Comparison of ENCODE assay signal across 8 cellular contexts in genomic region chr7:74890158-74891123, GRCh38. TPM values are rescaled to one million over a fixed set of nuclear protein-coding genes. Genes with fewer than 3 reads are reported as not detected.
A peak's percentile ranks its signal among the peaks of the same experiment; 100 is the strongest.
DNase-seq lines count a peak whose midpoint lies in the region; ATAC-seq and TF ChIP-seq lines count a peak whose summit lies in the region.
"Not testable (repeated sequence)": the region's sequence is repeated elsewhere in the genome, so short reads cannot be mapped to it uniquely, and the experiment has no call there.

No MANE protein-coding gene starts in this region.

- peak overlapping the region; percentile 85 for H3K27ac Mint-ChIP-seq in activated naive CD8-positive, alpha-beta T cell treated with anti-CD3 and anti-CD28 coated beads for 36 hours
- not testable (repeated sequence) for H3K27ac Mint-ChIP-seq in glutamatergic neuron (ENCODE audit: unreplicated experiment)
- H3K27ac Mint-ChIP-seq in stimulated activated naive CD8-positive, alpha-beta T cell treated with anti-CD3 and anti-CD28 coated beads, Interleukin-15, amount 100 ng/mL, for 72 hours, result peak overlapping the region; percentile 93 to 96

- not testable (repeated sequence) for H3K36me3 ChIP-seq in osteoblast (ENCODE audit: insufficient read depth, low read length)

- not testable (repeated sequence) for H3K9me3 ChIP-seq in osteoblast (ENCODE audit: low read depth, low read length)

- not testable (repeated sequence) for H3K36me3 Mint-ChIP-seq in activated naive CD8-positive, alpha-beta T cell treated with anti-CD3 and anti-CD28 coated beads for 36 hours; glutamatergic neuron (ENCODE audit: unreplicated experiment)

- H3K4me1 ChIP-seq in osteoblast (ENCODE audit: insufficient read depth, low read length), result not testable (repeated sequence)

- in situ Hi-C loops in G401 (cut with HindIII; ENCODE audit: low sequenced_read_pairs), result not testable (repeated sequence)

- H3K4me3 Mint-ChIP-seq in activated naive CD8-positive, alpha-beta T cell treated with anti-CD3 and anti-CD28 coated beads for 36 hours, result peak overlapping the region; percentile 79
- peak overlapping the region; percentile 57 for H3K4me3 Mint-ChIP-seq in glutamatergic neuron (ENCODE audit: unreplicated experiment)
- peak overlapping the region; percentile 85 for H3K4me3 Mint-ChIP-seq in stimulated activated naive CD8-positive, alpha-beta T cell treated with anti-CD3 and anti-CD28 coated beads, Interleukin-15, amount 100 ng/mL, for 72 hours

- H3K4me2 ChIP-seq in osteoblast (ENCODE audit: insufficient read depth, low read length), result peak overlapping the region; percentile 45

- not testable (repeated sequence) for H3K4me1 Mint-ChIP-seq in activated naive CD8-positive, alpha-beta T cell treated with anti-CD3 and anti-CD28 coated beads for 36 hours; glutamatergic neuron (ENCODE audit: low read depth, unreplicated experiment); stimulated activated naive CD8-positive, alpha-beta T cell treated with anti-CD3 and anti-CD28 coated beads, Interleukin-15, amount 100 ng/mL, for 72 hours

- ATAC-seq in HG02763 (IDR thresholded peaks at IDR 0.05; ENCODE audit: unreplicated experiment), result peak; percentile 69
- ATAC-seq in stimulated activated naive CD8-positive, alpha-beta T cell treated with anti-CD3 and anti-CD28 coated beads, Interleukin-15, amount 100 ng/mL, for 72 hours, result peak; percentile 91

- not testable (repeated sequence) for TF ChIP-seq CTCF in glutamatergic neuron (IDR thresholded peaks at IDR 0.05; ENCODE audit: partially characterized antibody, unreplicated experiment); osteoblast (IDR thresholded peaks at IDR 0.05; ENCODE audit: extremely low read depth, low read depth, low read length)

- not testable (repeated sequence) for H4K20me1 ChIP-seq in osteoblast (ENCODE audit: insufficient read depth, low read length)

- not testable (repeated sequence) for H3K27me3 Mint-ChIP-seq in activated naive CD8-positive, alpha-beta T cell treated with anti-CD3 and anti-CD28 coated beads for 36 hours; glutamatergic neuron (ENCODE audit: unreplicated experiment); stimulated activated naive CD8-positive, alpha-beta T cell treated with anti-CD3 and anti-CD28 coated beads, Interleukin-15, amount 100 ng/mL, for 72 hours

- peak overlapping the region; percentile 69 for H3K4me3 ChIP-seq in osteoblast (ENCODE audit: insufficient read depth, low read length)

- peak; percentile 84 for DNase-seq in G401 (ENCODE audit: low spot score)
- peak; percentile 67 for DNase-seq in NCI-H1694 (lab: John Stamatoyannopoulos, UW)
- DNase-seq in SW480 (ENCODE audit: low spot score), result peak; percentile 84
- DNase-seq in activated naive CD8-positive, alpha-beta T cell treated with anti-CD3 and anti-CD28 coated beads for 36 hours, result peak; percentile 83
- DNase-seq in glutamatergic neuron, result peak; percentile 77
- not testable (repeated sequence) for DNase-seq in osteoblast (ENCODE audit: insufficient read length, low spot score, missing footprints)
- DNase-seq in stimulated activated naive CD8-positive, alpha-beta T cell treated with anti-CD3 and anti-CD28 coated beads, Interleukin-15, amount 100 ng/mL, for 72 hours, result peak; percentile 79 to 85

- not testable (repeated sequence) for H3K9me3 Mint-ChIP-seq in activated naive CD8-positive, alpha-beta T cell treated with anti-CD3 and anti-CD28 coated beads for 36 hours; glutamatergic neuron (ENCODE audit: unreplicated experiment); stimulated activated naive CD8-positive, alpha-beta T cell treated with anti-CD3 and anti-CD28 coated beads, Interleukin-15, amount 100 ng/mL, for 72 hours

- H3K79me2 ChIP-seq in osteoblast (ENCODE audit: insufficient read depth, low read length), result not testable (repeated sequence)

- H3K27ac ChIP-seq in osteoblast (ENCODE audit: low read depth, low read length), result peak overlapping the region; percentile 51

- H2AFZ ChIP-seq in osteoblast (ENCODE audit: low read length), result peak overlapping the region; percentile 68

- H3K27me3 ChIP-seq in osteoblast (ENCODE audit: insufficient read depth, low read length), result not testable (repeated sequence)

RNA-seq across cellular contexts. Expression of gene GTF2IRD2, which starts 39.0 kb away (rescaled TPM):
- 0.92 and 2.0 TPM in 2 replicates for total RNA-seq in G401 (2014; rRNA removed; shearing (Covaris generic))
- 1 to 10 TPM; 4.1 to 4.6 TPM for total RNA-seq in activated naive CD8-positive, alpha-beta T cell treated with anti-CD3 and anti-CD28 coated beads for 36 hours
- total RNA-seq in glutamatergic neuron (ENCODE audit: unreplicated experiment) (9.3 TPM), osteoblast (12.7 and 17.0 TPM in 2 replicates)
